ENCODE assay signal across 9 cellular contexts in genomic region chr1:61606448-61607312, GRCh38.
DNase-seq lines count a peak whose midpoint lies in the region; ATAC-seq and TF ChIP-seq lines count a peak whose summit lies in the region.
"Had no signal": no experiment of that assay in that cellular context is flagged by ENCODE, and none has a peak within 500 bp of the region (broad histone marks: within the 10 kb centered on the region; RNA-seq: fewer than 3 reads in every experiment).

No MANE protein-coding gene starts in this region.

- peaks cover 3% of the 10 kb centered on the region for H3K4me1 ChIP-seq in stomach smooth muscle (ENCODE audit: control insufficient read depth, insufficient read depth, low read length)

- no peaks in the 10 kb centered on the region for H3K36me3 Mint-ChIP-seq in dendritic cell treated with granulocyte-macrophage colony-stimulating factor and Interleukin-4, amounts not matched to agents 40 ng/mL and 50 ng/mL, for 4 days (ENCODE audit: low read depth)

- H3K4me1 Mint-ChIP-seq in dendritic cell treated with granulocyte-macrophage colony-stimulating factor and Interleukin-4, amounts not matched to agents 40 ng/mL and 50 ng/mL, for 4 days (ENCODE audit: low read depth), result peaks cover 40% of the 10 kb centered on the region

- H3K27ac Mint-ChIP-seq in dendritic cell treated with granulocyte-macrophage colony-stimulating factor and Interleukin-4, amounts not matched to agents 40 ng/mL and 50 ng/mL, for 4 days, result peak overlapping the region; percentile 6

- no peak for TF ChIP-seq CTCF in lower leg skin (IDR thresholded peaks at IDR 0.05)

- H3K9me3 Mint-ChIP-seq in dendritic cell treated with granulocyte-macrophage colony-stimulating factor and Interleukin-4, amounts not matched to agents 40 ng/mL and 50 ng/mL, for 4 days, result no peaks in the 10 kb centered on the region

- H3K27ac ChIP-seq in stomach smooth muscle (ENCODE audit: low read length), result peak overlapping the region; percentile 77

- peak; percentile 49 for DNase-seq in HPDE6-E6E7 (ENCODE audit: extremely low spot score)
- DNase-seq in lower leg skin (ENCODE audit: low spot score in 2 of 2), result peak; percentile 80 to 94
- DNase-seq in NK-92 treated with Interleukin-12 subunit alpha and Interleukin-12 subunit beta, amount 100 ng/mL, for 24 hours (lab: John Stamatoyannopoulos, UW), result no peak
- DNase-seq in OCI-M1 (lab: John Stamatoyannopoulos, UW), result no peak
- DNase-seq in stimulated activated CD4-positive, alpha-beta T cell treated with anti-CD3 and anti-CD28 coated beads, Interleukin-4, amount 100 ng/mL, for 1 hour, result no peak
- DNase-seq: NCI-H2227 treated with DMSO at 0.1 percent for 48 hours had no signal

- H3K27me3 Mint-ChIP-seq in dendritic cell treated with granulocyte-macrophage colony-stimulating factor and Interleukin-4, amounts not matched to agents 40 ng/mL and 50 ng/mL, for 4 days, result no peaks in the 10 kb centered on the region

- no peak for ATAC-seq in GM21360 (IDR thresholded peaks at IDR 0.05; ENCODE audit: unreplicated experiment)

- H3K9ac ChIP-seq in stomach smooth muscle (ENCODE audit: low read length in 2 of 2), result no peak overlapping the region

- no peak overlapping the region for H3K4me3 Mint-ChIP-seq in dendritic cell treated with granulocyte-macrophage colony-stimulating factor and Interleukin-4, amounts not matched to agents 40 ng/mL and 50 ng/mL, for 4 days

- no peak for TF ChIP-seq POLR2A in lower leg skin (IDR thresholded peaks at IDR 0.05)

- H3K4me3 ChIP-seq in lower leg skin (ENCODE audit: low read depth, poor library complexity, severe bottlenecking) (no peak overlapping the region), stomach smooth muscle (ENCODE audit: low read length in 2 of 2) (no peak overlapping the region)

- intact Hi-C loops in dendritic cell treated with granulocyte-macrophage colony-stimulating factor and Interleukin-4, amounts not matched to agents 40 ng/mL and 50 ng/mL, for 4 days (cut with micrococcal nuclease), result no loop called here
- intact Hi-C loops in lower leg skin (cut with DNase I; ENCODE audit: low total_unique reads), result no loop called here

- H3K36me3 ChIP-seq in stomach smooth muscle (ENCODE audit: control insufficient read depth in 2 of 2, insufficient read depth in 2 of 2, low read length in 2 of 2), result no peaks in the 10 kb centered on the region

- no peaks in the 10 kb centered on the region for H3K9me3 ChIP-seq in stomach smooth muscle (ENCODE audit: control insufficient read depth in 2 of 2, low read length in 2 of 2)

- H3K27me3 ChIP-seq in stomach smooth muscle (ENCODE audit: control insufficient read depth in 1 of 2, insufficient read depth in 2 of 2, low read length in 2 of 2), result no peaks in the 10 kb centered on the region

- WGBS in lower leg skin, 2 donors, result 29 to 32% methylated on average over 15 of the region's 15 CpGs

Comparison
In these comparisons a context has a peak if more than half of its experiments do, and no peak if none do; other contexts are left out.
1. DNase-seq: peak in HPDE6-E6E7 (single experiment) and lower leg skin (2 of 2); none in NK-92 treated with Interleukin-12 subunit alpha and Interleukin-12 subunit beta, amount 100 ng/mL, for 24 hours (single experiment), OCI-M1 (single experiment) and stimulated activated CD4-positive, alpha-beta T cell treated with anti-CD3 and anti-CD28 coated beads, Interleukin-4, amount 100 ng/mL, for 1 hour (single experiment).